Comparison of ENCODE assay signal across 15 cellular contexts in the genomic region with DNA sequence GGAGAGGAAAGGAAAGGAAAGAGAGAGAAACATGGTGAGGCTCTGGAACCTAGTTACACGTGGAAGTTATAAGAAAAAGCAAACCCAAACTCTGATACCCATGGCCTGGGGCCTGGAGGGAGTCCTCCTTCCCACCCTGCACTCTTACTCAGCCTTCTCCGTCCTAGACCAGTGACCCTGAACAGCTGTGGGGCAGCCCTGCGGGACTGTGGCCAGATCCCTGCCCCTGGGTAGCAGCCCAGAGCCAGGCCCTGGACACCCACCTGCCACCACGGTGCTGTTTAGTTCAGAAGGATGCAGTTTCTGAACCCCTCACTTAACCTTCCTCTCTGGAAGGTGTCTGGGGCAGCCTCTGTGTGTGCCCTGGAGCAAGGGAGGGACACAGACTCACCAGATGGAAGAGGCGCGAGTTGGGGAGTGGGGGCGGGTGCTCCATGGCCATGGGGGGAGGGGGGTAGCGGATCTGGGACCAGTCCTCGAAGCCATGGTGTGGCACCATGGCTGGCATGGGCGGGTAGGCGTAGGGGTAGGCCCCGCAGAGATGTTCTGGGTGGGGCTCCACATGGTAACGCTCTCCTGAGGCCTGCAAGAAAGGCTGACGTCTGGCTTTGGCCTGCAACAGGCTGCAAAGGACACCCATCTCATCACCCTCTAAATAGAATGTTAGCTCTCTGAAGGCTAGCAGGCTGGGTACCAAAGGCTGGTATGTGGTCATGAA. TPM values are rescaled to one million over a fixed set of nuclear protein-coding genes. Genes with fewer than 3 reads are reported as not detected.
DNase-seq lines count a peak whose midpoint lies in the region; ATAC-seq, FAIRE-seq and TF ChIP-seq lines count a peak whose summit lies in the region.
"Had no signal": no experiment of that assay in that cellular context is flagged by ENCODE, and none has a peak within 500 bp of the region (broad histone marks: within the 10 kb centered on the region; RNA-seq: fewer than 3 reads in every experiment).

No MANE protein-coding gene starts in this region.

- TF ChIP-seq POLR2A in HepG2 (IDR thresholded peaks at IDR 0.05; ENCODE audit: insufficient read depth in 1 of 2, low read depth in 2 of 2, low read length in 2 of 2) (no peak), right lobe of liver (IDR thresholded peaks at IDR 0.05) (no peak)

- H3K27ac ChIP-seq in HepG2 (ENCODE audit: extremely low read length, insufficient read depth, low read length) (no peak overlapping the region), right lobe of liver (no peak overlapping the region), neuronal stem cell (replicated peaks; ENCODE audit: low read length) (no peak overlapping the region)
- H3K27ac ChIP-seq: 22Rv1, BLaER1 had no signal

- H2AFZ ChIP-seq in HepG2 (ENCODE audit: low read length) (no peak overlapping the region), neuronal stem cell (ENCODE audit: low read length) (no peak overlapping the region)

- H2BK15ac ChIP-seq in neuronal stem cell (ENCODE audit: low read length): no peak overlapping the region

- H3K79me1 ChIP-seq in neuronal stem cell (ENCODE audit: low read depth, low read length): no peaks in the 10 kb centered on the region

- peaks cover 18 to 28% of the 10 kb centered on the region in 2 donors for H3K4me1 Mint-ChIP-seq in stimulated activated naive B cell treated with anti-CD40 and anti-IgM and Interleukin-4, amounts not matched to agents 10 μg/mL and 1 μg/mL and 100 μg/mL, for 72 hours
- H3K4me1 Mint-ChIP-seq in nephron progenitor cell: peaks cover 15% of the 10 kb centered on the region
- H3K4me1 Mint-ChIP-seq: IgD-negative memory B cell had no signal

- H3K36me3 Mint-ChIP-seq in stimulated activated naive B cell treated with anti-CD40 and anti-IgM and Interleukin-4, amounts not matched to agents 10 μg/mL and 1 μg/mL and 100 μg/mL, for 72 hours: peaks cover 79 to 90% of the 10 kb centered on the region in 2 donors
- peaks cover 80% of the 10 kb centered on the region for H3K36me3 Mint-ChIP-seq in nephron progenitor cell (ENCODE audit: low read depth)

- no peak overlapping the region for H2BK5ac ChIP-seq in neuronal stem cell (ENCODE audit: low read length)

- H3K18ac ChIP-seq in neuronal stem cell (ENCODE audit: low read length): no peak overlapping the region

- DNase-seq in HepG2 (ENCODE audit: low spot score) (no peak), right lobe of liver (no peak), neuronal stem cell (ENCODE audit: low spot score) (no peak), SHP77 (lab: John Stamatoyannopoulos, UW) (no peak), D721Med (ENCODE audit: insufficient read length, low spot score) (no peak), nephron progenitor cell (no peak)
- no peak for DNase-seq in stimulated activated naive B cell treated with anti-CD40 and anti-IgM and Interleukin-4, amounts not matched to agents 10 μg/mL and 1 μg/mL and 100 μg/mL, for 72 hours
- DNase-seq: AML-193; Caco-2; CD8-positive, alpha-beta memory T cell; DMS53; GF-D8 had no signal

- H3K9me3 ChIP-seq in HepG2 (ENCODE audit: low read length) (no peaks in the 10 kb centered on the region), right lobe of liver (no peaks in the 10 kb centered on the region), neuronal stem cell (replicated peaks in 1 of 2; ENCODE audit: control insufficient read depth in 2 of 2, insufficient read depth in 1 of 2, low read depth in 1 of 2, low read length in 2 of 2) (no peaks in the 10 kb centered on the region)
- H3K9me3 ChIP-seq: BLaER1, Caco-2 had no signal

- H3K4me3 Mint-ChIP-seq in stimulated activated naive B cell treated with anti-CD40 and anti-IgM and Interleukin-4, amounts not matched to agents 10 μg/mL and 1 μg/mL and 100 μg/mL, for 72 hours: no peak overlapping the region
- H3K4me3 Mint-ChIP-seq in nephron progenitor cell: no peak overlapping the region
- H3K4me3 Mint-ChIP-seq: CD8-positive, alpha-beta memory T cell had no signal

- no peak overlapping the region for H3K4ac ChIP-seq in neuronal stem cell (ENCODE audit: low read length)

- TF ChIP-seq EP300 in HepG2 (IDR thresholded peaks at IDR 0.05; ENCODE audit: low read depth in 2 of 2, low read length in 2 of 2) (no peak), HepG2 (CRISPR knock-in tag; IDR thresholded peaks at IDR 0.05; ENCODE audit: borderline replicate concordance) (no peak)

- H3K9me3 Mint-ChIP-seq in stimulated activated naive B cell treated with anti-CD40 and anti-IgM and Interleukin-4, amounts not matched to agents 10 μg/mL and 1 μg/mL and 100 μg/mL, for 72 hours: no peaks in the 10 kb centered on the region
- H3K9me3 Mint-ChIP-seq in nephron progenitor cell: no peaks in the 10 kb centered on the region
- H3K9me3 Mint-ChIP-seq: CD8-positive, alpha-beta memory T cell; IgD-negative memory B cell had no signal

- CTCF ChIA-PET in HepG2 (lab: Yijun Ruan, JAX; ENCODE audit: low intra/inter-chr PET ratio, low total read pairs): no interaction called here

- H3K27me3 ChIP-seq in HepG2 (ENCODE audit: control insufficient read depth in 1 of 2, insufficient read depth in 2 of 2, low read length in 2 of 2) (no peaks in the 10 kb centered on the region), right lobe of liver (no peaks in the 10 kb centered on the region), neuronal stem cell (ENCODE audit: control insufficient read depth in 3 of 3, insufficient read depth in 3 of 3, low read depth in 1 of 3, low read length in 3 of 3) (no peaks in the 10 kb centered on the region)
- H3K27me3 ChIP-seq: BLaER1 had no signal

- no peaks in the 10 kb centered on the region for H4K20me1 ChIP-seq in HepG2 (ENCODE audit: insufficient read depth, low read length)
- H4K20me1 ChIP-seq: BLaER1 had no signal

- intact Hi-C loops in HepG2 (cut with micrococcal nuclease; ENCODE audit: unreplicated experiment): no loop called here
- intact Hi-C loops in right lobe of liver (cut with DNase I): no loop called here

- BruUV-seq in HepG2 (replicated peaks; lab: Mats Ljungman, UMichigan): no TSS peak

- no peak overlapping the region for H4K91ac ChIP-seq in neuronal stem cell (ENCODE audit: low read depth, low read length, poor library complexity)

- H3K36me3 ChIP-seq in HepG2 (replicated peaks in 1 of 2; ENCODE audit: control insufficient read depth in 1 of 2, insufficient read depth in 2 of 2, low read length in 2 of 2) (peaks cover 40 to 85% of the 10 kb centered on the region in 2 experiments), right lobe of liver (peaks cover 8 to 63% (median 23%) of the 10 kb centered on the region in 4 donors), neuronal stem cell (replicated peaks in 1 of 2; ENCODE audit: control insufficient read depth in 2 of 2, insufficient read depth in 2 of 2, low read length in 2 of 2) (peaks cover 20 to 71% of the 10 kb centered on the region in 2 donors)

- in situ Hi-C loops in HepG2 (cut with HindIII; ENCODE audit: extremely low pct_ligation_motif_present, low pct_unique_long_range_greater_than_20kb): no loop called here

- no peak for ATAC-seq in HepG2
- ATAC-seq in right lobe of liver: no peak
- no peak for ATAC-seq in stimulated activated naive B cell treated with anti-CD40 and anti-IgM and Interleukin-4, amounts not matched to agents 10 μg/mL and 1 μg/mL and 100 μg/mL, for 72 hours (replicated peaks)

- no peak for TF ChIP-seq RAD21 in HepG2 (CRISPR knock-in tag; IDR thresholded peaks at IDR 0.05)

- H3K23ac ChIP-seq in neuronal stem cell (ENCODE audit: low read depth, low read length, poor library complexity): no peak overlapping the region

- no peak overlapping the region for H2BK12ac ChIP-seq in neuronal stem cell (ENCODE audit: low read length)

- no peak overlapping the region for H2BK120ac ChIP-seq in neuronal stem cell (ENCODE audit: low read depth, low read length)

- peak overlapping the region; percentile 71 for H3K27ac Mint-ChIP-seq in stimulated activated naive B cell treated with anti-CD40 and anti-IgM and Interleukin-4, amounts not matched to agents 10 μg/mL and 1 μg/mL and 100 μg/mL, for 72 hours
- no peak overlapping the region for H3K27ac Mint-ChIP-seq in nephron progenitor cell
- H3K27ac Mint-ChIP-seq: IgD-negative memory B cell had no signal

- H3K4me3 ChIP-seq in HepG2 (replicated peaks in 1 of 3; ENCODE audit: insufficient read depth in 1 of 3, low read depth in 2 of 3, low read length in 3 of 3) (no peak overlapping the region), right lobe of liver (no peak overlapping the region), neuronal stem cell (ENCODE audit: low read length in 2 of 2) (no peak overlapping the region)
- H3K4me3 ChIP-seq: BLaER1 had no signal

- POLR2A ChIA-PET in HepG2 (lab: Yijun Ruan, JAX): no interaction called here

- WGBS in HepG2 (ENCODE audit: low lambda C conversion rate): 94% methylated on average over 14 of the region's 14 CpGs
- 90% methylated on average over 8 of the region's 14 CpGs for WGBS in right lobe of liver (ENCODE audit: insufficient coverage, low coverage, low lambda C conversion rate, missing lambda C conversion rate)
- no CpG with 5 or more reads among the region's 14 CpGs for WGBS in neuronal stem cell (ENCODE audit: extremely low coverage in 2 of 2, insufficient read length in 2 of 2, insufficient replicate concordance in 1 of 2), 2 donors

- TF ChIP-seq CTCF in HepG2 (CRISPR knock-in tag; IDR thresholded peaks at IDR 0.05) (no peak), right lobe of liver (IDR thresholded peaks at IDR 0.05) (no peak), D721Med (IDR thresholded peaks at IDR 0.05; ENCODE audit: insufficient read depth, missing control alignments) (no peak), nephron progenitor cell (IDR thresholded peaks at IDR 0.05) (no peak)

- no peaks in the 10 kb centered on the region for H3K79me2 ChIP-seq in HepG2 (ENCODE audit: insufficient read depth, low read length)

- no peak overlapping the region for H4K8ac ChIP-seq in neuronal stem cell (ENCODE audit: low read depth, low read length)

- H3K4me1 ChIP-seq in HepG2 (ENCODE audit: insufficient read depth, low read length): peaks cover 10% of the 10 kb centered on the region
- H3K4me1 ChIP-seq in right lobe of liver: peaks cover 0 to 13% (median 3%) of the 10 kb centered on the region in 4 donors
- no peaks in the 10 kb centered on the region for H3K4me1 ChIP-seq in neuronal stem cell (ENCODE audit: control insufficient read depth in 2 of 2, insufficient read depth in 1 of 2, low read depth in 1 of 2, low read length in 2 of 2)
- H3K4me1 ChIP-seq: BLaER1, Caco-2 had no signal

- no peaks in the 10 kb centered on the region for H3K27me3 Mint-ChIP-seq in stimulated activated naive B cell treated with anti-CD40 and anti-IgM and Interleukin-4, amounts not matched to agents 10 μg/mL and 1 μg/mL and 100 μg/mL, for 72 hours
- no peaks in the 10 kb centered on the region for H3K27me3 Mint-ChIP-seq in nephron progenitor cell (ENCODE audit: low read depth, poor library complexity)
- H3K27me3 Mint-ChIP-seq: CD8-positive, alpha-beta memory T cell; IgD-negative memory B cell had no signal

- FAIRE-seq in HepG2 (lab: Jason Lieb, UNC) (no peak), D721Med (lab: Jason Lieb, UNC) (no peak)

- H3K4me2 ChIP-seq in HepG2 (ENCODE audit: low read depth, low read length) (no peak overlapping the region), neuronal stem cell (ENCODE audit: insufficient read depth, low read length, poor library complexity, severe bottlenecking) (no peak overlapping the region)
- H3K4me2 ChIP-seq: BLaER1 had no signal

- no peak overlapping the region for H3K9ac ChIP-seq in HepG2 (ENCODE audit: insufficient read depth, low read depth, low read length)
- peak overlapping the region; percentile 31 for H3K9ac ChIP-seq in neuronal stem cell (ENCODE audit: low read depth, low read length, poor library complexity)
- H3K9ac ChIP-seq: BLaER1 had no signal

- no peak overlapping the region for H2AK5ac ChIP-seq in neuronal stem cell (ENCODE audit: low read depth, low read length)

- no peak overlapping the region for H3K14ac ChIP-seq in neuronal stem cell (ENCODE audit: low read length)

RNA-seq across cellular contexts. Expression of gene GPX3, which starts 13.0 kb away (rescaled TPM):
- total RNA-seq in HepG2 (2016; rRNA removed; fragmentation: Illumina TruSeq; extraction: Trizol): 31.9 and 33.8 TPM in 2 replicates
- 15.0 and 22.4 TPM in 2 replicates for total RNA-seq in HepG2 (2016; cell fraction: cytosol; rRNA removed; fragmentation: Illumina TruSeq; extraction: Trizol; ENCODE audit: low read depth)
- 27.5 and 35.1 TPM in 2 replicates for total RNA-seq in HepG2 (2016; cell fraction: insoluble cytoplasmic fraction; rRNA removed; fragmentation: Illumina TruSeq; extraction: Trizol)
- 43.3 and 53.5 TPM in 2 replicates for total RNA-seq in HepG2 (2016; cell fraction: membrane; rRNA removed; fragmentation: Illumina TruSeq; extraction: Trizol)
- total RNA-seq in HepG2 (2016; cell fraction: nucleus; rRNA removed; fragmentation: Illumina TruSeq; extraction: Trizol): 37.4 and 44.4 TPM in 2 replicates
- 1,506 and 1,892 TPM in 2 replicates for polyA plus RNA-seq in HepG2 (2011; rRNA removed)
- polyA plus RNA-seq in HepG2 (2011; cell fraction: cytosol; rRNA removed): 1,827 and 1,911 TPM in 2 replicates
- 579 and 581 TPM in 2 replicates for polyA plus RNA-seq in HepG2 (2011; cell fraction: nucleus; rRNA removed)
- 440 and 606 TPM in 2 replicates for polyA plus RNA-seq in HepG2 (2012)
- 58.7 and 88.7 TPM in 2 replicates for polyA plus RNA-seq in HepG2 (2016; cell fraction: cytosol; fragmentation: Illumina TruSeq; extraction: Trizol; ENCODE audit: low read depth)
- 65.0 and 89.5 TPM in 2 replicates for polyA plus RNA-seq in HepG2 (2016; cell fraction: insoluble cytoplasmic fraction; fragmentation: Illumina TruSeq; extraction: Trizol; ENCODE audit: low read depth)
- 111 and 130 TPM in 2 replicates for polyA plus RNA-seq in HepG2 (2016; cell fraction: membrane; fragmentation: Illumina TruSeq; extraction: Trizol; ENCODE audit: low read depth)
- polyA plus RNA-seq in HepG2 (2016; cell fraction: nucleus; fragmentation: Illumina TruSeq; extraction: Trizol; ENCODE audit: insufficient read depth, low read depth): 94.5 and 99.0 TPM in 2 replicates
- polyA minus RNA-seq in HepG2 (2011; rRNA and poly(A)+ RNA removed; ENCODE audit: low replicate concordance): 1.3 and 2,208 TPM in 2 replicates
- polyA minus RNA-seq in HepG2 (2011; cell fraction: cytosol; rRNA and poly(A)+ RNA removed): 329 and 350 TPM in 2 replicates
- polyA minus RNA-seq in HepG2 (2011; cell fraction: nucleus; rRNA and poly(A)+ RNA removed): 159 and 243 TPM in 2 replicates
- 100 to 1,000 TPM; 192 to 869 (median 343) TPM for total RNA-seq in right lobe of liver
- 17.7 TPM for polyA plus RNA-seq in neuronal stem cell (2013, experiment 1 of 2)
- polyA plus RNA-seq in neuronal stem cell (2013, experiment 2 of 2): 16.6 TPM
- total RNA-seq: CD8-positive, alpha-beta memory T cell had no signal

RNA-seq across cellular contexts. Expression of gene TNIP1, which starts 47.5 kb away (rescaled TPM):
- 26.2 and 29.8 TPM in 2 replicates for total RNA-seq in HepG2 (2016; rRNA removed; fragmentation: Illumina TruSeq; extraction: Trizol)
- total RNA-seq in HepG2 (2016; cell fraction: cytosol; rRNA removed; fragmentation: Illumina TruSeq; extraction: Trizol; ENCODE audit: low read depth): 11.3 and 13.0 TPM in 2 replicates
- total RNA-seq in HepG2 (2016; cell fraction: insoluble cytoplasmic fraction; rRNA removed; fragmentation: Illumina TruSeq; extraction: Trizol): 22.8 and 24.5 TPM in 2 replicates
- total RNA-seq in HepG2 (2016; cell fraction: membrane; rRNA removed; fragmentation: Illumina TruSeq; extraction: Trizol): 28.9 and 33.7 TPM in 2 replicates
- 16.2 and 22.2 TPM in 2 replicates for total RNA-seq in HepG2 (2016; cell fraction: nucleus; rRNA removed; fragmentation: Illumina TruSeq; extraction: Trizol)
- polyA plus RNA-seq in HepG2 (2011; rRNA removed): 45.9 and 48.7 TPM in 2 replicates
- polyA plus RNA-seq in HepG2 (2011; cell fraction: cytosol; rRNA removed): 40.8 and 45.3 TPM in 2 replicates
- 57.3 and 59.8 TPM in 2 replicates for polyA plus RNA-seq in HepG2 (2011; cell fraction: nucleus; rRNA removed)
- 52.5 and 57.8 TPM in 2 replicates for polyA plus RNA-seq in HepG2 (2012)
- 16.8 and 17.8 TPM in 2 replicates for polyA plus RNA-seq in HepG2 (2016; cell fraction: cytosol; fragmentation: Illumina TruSeq; extraction: Trizol; ENCODE audit: low read depth)
- polyA plus RNA-seq in HepG2 (2016; cell fraction: insoluble cytoplasmic fraction; fragmentation: Illumina TruSeq; extraction: Trizol; ENCODE audit: low read depth): 26.4 and 35.7 TPM in 2 replicates
- 31.5 and 33.1 TPM in 2 replicates for polyA plus RNA-seq in HepG2 (2016; cell fraction: membrane; fragmentation: Illumina TruSeq; extraction: Trizol; ENCODE audit: low read depth)
- polyA plus RNA-seq in HepG2 (2016; cell fraction: nucleus; fragmentation: Illumina TruSeq; extraction: Trizol; ENCODE audit: insufficient read depth, low read depth): 29.8 and 34.0 TPM in 2 replicates
- polyA minus RNA-seq in HepG2 (2011; rRNA and poly(A)+ RNA removed; ENCODE audit: low replicate concordance): 45.2 and 73.0 TPM in 2 replicates
- polyA minus RNA-seq in HepG2 (2011; cell fraction: cytosol; rRNA and poly(A)+ RNA removed): 45.8 and 51.1 TPM in 2 replicates
- 50.0 and 60.3 TPM in 2 replicates for polyA minus RNA-seq in HepG2 (2011; cell fraction: nucleus; rRNA and poly(A)+ RNA removed)
- 100 to 1,000 TPM in 1 of 6 experiments, 10 to 100 TPM in 5; 70.1 to 155 (median 79.1) TPM for total RNA-seq in right lobe of liver
- polyA plus RNA-seq in neuronal stem cell (2013, experiment 1 of 2): 23.9 TPM
- 23.0 TPM for polyA plus RNA-seq in neuronal stem cell (2013, experiment 2 of 2)
